In genomic region chr6:6976193-6976592, GRCh38 we compare ENCODE assay signal across 11 cellular contexts.
"Had no signal": no experiment of that assay in that cellular context is flagged by ENCODE, and none has a peak within 500 bp of the region (broad histone marks: within the 10 kb centered on the region; RNA-seq: fewer than 3 reads in every experiment).

No MANE protein-coding gene starts in this region.

- DNase-seq: cortex of kidney; dorsolateral prefrontal cortex; effector CD8-positive, alpha-beta T cell; immature natural killer cell; mesendoderm; naive B cell; occipital lobe; pancreas; stimulated activated CD4-positive, alpha-beta T cell treated with anti-CD3 and anti-CD28 coated beads, Interleukin-2, amount 100 ng/mL, for 48 hours; transverse colon had no signal

- H3K27me3 ChIP-seq: pancreas, transverse colon had no signal

- H3K9me3 ChIP-seq: pancreas, transverse colon had no signal

- H3K36me3 ChIP-seq: pancreas, transverse colon had no signal

- H3K27ac ChIP-seq: dorsolateral prefrontal cortex, pancreas, transverse colon had no signal

- H3K4me1 ChIP-seq: pancreas, transverse colon had no signal

- H3K4me3 ChIP-seq: dorsolateral prefrontal cortex, pancreas, smooth muscle cell, transverse colon had no signal

- H3K4me2 ChIP-seq: smooth muscle cell had no signal
